ENCODE assay signal across 28 cellular contexts in the genomic region with DNA sequence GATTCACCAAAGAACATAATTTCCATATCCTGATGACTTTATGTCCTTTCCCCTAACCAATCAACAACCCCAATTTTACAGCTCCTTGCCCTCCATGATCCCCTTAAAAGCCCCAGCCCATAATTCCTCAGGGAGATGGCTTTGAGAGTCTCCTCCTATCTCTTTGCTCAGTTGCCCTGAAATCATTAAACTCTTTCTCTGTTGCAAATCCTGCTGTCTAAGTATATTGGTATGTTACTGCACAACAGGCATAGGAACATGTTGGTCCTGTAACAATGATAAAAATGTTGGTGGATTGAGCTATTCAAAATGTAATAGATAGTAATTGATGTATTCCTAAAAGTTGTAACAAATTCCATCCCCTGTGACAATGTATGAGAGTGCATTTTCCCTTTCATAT.
"Had no signal": no experiment of that assay in that cellular context is flagged by ENCODE, and none has a peak within 500 bp of the region (broad histone marks: within the 10 kb centered on the region; RNA-seq: fewer than 3 reads in every experiment).

No MANE protein-coding gene starts in this region.

- H3K4me3 ChIP-seq: coronary artery, dorsolateral prefrontal cortex, esophagus squamous epithelium had no signal

- H3K27me3 ChIP-seq: brain microvascular endothelial cell, dorsolateral prefrontal cortex, esophagus squamous epithelium had no signal

- H3K9me3 ChIP-seq: esophagus squamous epithelium had no signal

- FAIRE-seq: astrocyte, bronchial epithelial cell, endothelial cell of umbilical vein had no signal

- H3K27ac ChIP-seq: brain microvascular endothelial cell, coronary artery, dorsolateral prefrontal cortex, epithelial cell of prostate, esophagus squamous epithelium had no signal

- H3K36me3 ChIP-seq: brain microvascular endothelial cell, esophagus squamous epithelium had no signal

- ATAC-seq: activated CD4-positive, alpha-beta T cell treated with anti-CD3 and anti-CD28 coated beads for 36 hours; activated T-helper 17 cell treated with anti-CD3 and anti-CD28 coated beads, Interleukin-2, amount 50 U/mL, for 72 hours; effector memory CD8-positive, alpha-beta T cell; T-helper 17 cell had no signal

- DNase-seq: activated CD4-positive, alpha-beta memory T cell treated with anti-CD3 and anti-CD28 coated beads for 36 hours; activated CD4-positive, alpha-beta T cell treated with anti-CD3 and anti-CD28 coated beads for 36 hours; activated CD4-positive, alpha-beta T cell treated with anti-CD3 and anti-CD28 coated beads, Interleukin-2, amount 10 ng/mL, durations not matched to agents 24 days and 14 days; activated CD4-positive, CD25-positive, alpha-beta regulatory T cell; activated CD4-positive, CD25-positive, alpha-beta regulatory T cell treated with anti-CD3 and anti-CD28 coated beads, Interleukin-2, amount 50 U/mL, for 72 hours; activated CD8-positive, alpha-beta memory T cell treated with anti-CD3 and anti-CD28 coated beads, Interleukin-2, amount 50 U/mL, for 48 hours; activated effector memory CD4-positive, alpha-beta T cell treated with Interleukin-2 at 50 U/mL for 16 hours; activated gamma-delta T cell treated with Interleukin-2 at 50 U/mL for 16 hours; activated naive CD4-positive, alpha-beta T cell treated with anti-CD3 and anti-CD28 coated beads, Interleukin-2, amount 50 U/mL, for 16 hours; activated naive CD4-positive, alpha-beta T cell treated with Interleukin-2 at 50 U/mL for 16 hours; activated T-cell treated with anti-CD3 and anti-CD28 coated beads for 4 hours; activated T-cell treated with anti-CD3 and anti-CD28 coated beads, Interleukin-2, amount 50 U/mL, for 24 hours; amniotic stem cell; anterior cingulate cortex; brain microvascular endothelial cell; dorsolateral prefrontal cortex; effector memory CD8-positive, alpha-beta T cell; esophagus squamous epithelium; foreskin melanocyte; head of caudate nucleus; T-helper 1 cell; T-helper 17 cell had no signal

- H3K4me1 ChIP-seq: esophagus squamous epithelium had no signal
